Comparison of ENCODE assay signal across 8 cellular contexts in genomic region chr9:130927995-130928900, GRCh38. TPM values are rescaled to one million over a fixed set of nuclear protein-coding genes. Genes with fewer than 3 reads are reported as not detected.
DNase-seq lines count a peak whose midpoint lies in the region; ATAC-seq and TF ChIP-seq lines count a peak whose summit lies in the region.

No MANE protein-coding gene starts in this region.

- H3K4me3 Mint-ChIP-seq in mesothelial cell of epicardium, result no peak overlapping the region
- no peak overlapping the region for H3K4me3 Mint-ChIP-seq in Caco-2 (ENCODE audit: unreplicated experiment)
- no peak overlapping the region for H3K4me3 Mint-ChIP-seq in activated CD8-positive, alpha-beta memory T cell treated with anti-CD3 and anti-CD28 coated beads, Interleukin-2, amount 10 ng/mL, durations not matched to agents 7 days and 5 days

- BruUV-seq in Caco-2 (replicated peaks; lab: Mats Ljungman, UMichigan), result no TSS peak

- POLR2A ChIA-PET in Caco-2 (lab: Charles Lee), result interaction anchor here (0.6 kb wide), 1 partner anchor 23 kb away, joined by 8 read pairs; no protein-coding TSS in a partner anchor

- H3K4me1 Mint-ChIP-seq in mesothelial cell of epicardium (peaks cover 24% of the 10 kb centered on the region), Caco-2 (ENCODE audit: low read depth, unreplicated experiment) (no peaks in the 10 kb centered on the region)
- H3K4me1 Mint-ChIP-seq in activated CD8-positive, alpha-beta memory T cell treated with anti-CD3 and anti-CD28 coated beads, Interleukin-2, amount 10 ng/mL, durations not matched to agents 7 days and 5 days, result no peaks in the 10 kb centered on the region

- no peaks in the 10 kb centered on the region for H3K36me3 Mint-ChIP-seq in mesothelial cell of epicardium
- H3K36me3 Mint-ChIP-seq in Caco-2 (ENCODE audit: insufficient read depth, unreplicated experiment), result no peaks in the 10 kb centered on the region
- H3K36me3 Mint-ChIP-seq in activated CD8-positive, alpha-beta memory T cell treated with anti-CD3 and anti-CD28 coated beads, Interleukin-2, amount 10 ng/mL, durations not matched to agents 7 days and 5 days, result no peaks in the 10 kb centered on the region

- H3K9me3 Mint-ChIP-seq in mesothelial cell of epicardium, result no peaks in the 10 kb centered on the region
- no peaks in the 10 kb centered on the region for H3K9me3 Mint-ChIP-seq in Caco-2 (ENCODE audit: unreplicated experiment)
- H3K9me3 Mint-ChIP-seq in activated CD8-positive, alpha-beta memory T cell treated with anti-CD3 and anti-CD28 coated beads, Interleukin-2, amount 10 ng/mL, durations not matched to agents 7 days and 5 days (ENCODE audit: low read depth), result no peaks in the 10 kb centered on the region

- no peak for TF ChIP-seq POLR2A in adrenal gland (IDR thresholded peaks at IDR 0.05)

- peak overlapping the region in 1 of 5 donors; percentile 45 for H3K27ac ChIP-seq in adrenal gland

- H3K4me3 ChIP-seq in adrenal gland (peak overlapping the region in 1 of 4 donors; percentile 3), Caco-2 (ENCODE audit: low read depth, low read length) (no peak overlapping the region)

- peak; percentile 41 for ATAC-seq in HG03103 (IDR thresholded peaks at IDR 0.05; ENCODE audit: low read depth, unreplicated experiment)
- no peak for ATAC-seq in activated CD8-positive, alpha-beta memory T cell treated with anti-CD3 and anti-CD28 coated beads, Interleukin-2, amount 10 ng/mL, durations not matched to agents 7 days and 5 days

- intact Hi-C loops in adrenal gland (cut with DNase I) (no loop called here), Caco-2 (cut with micrococcal nuclease; ENCODE audit: unreplicated experiment) (no loop called here)

- H3K4me1 ChIP-seq in adrenal gland (replicated peaks in 1 of 2), result peaks cover 10 to 15% of the 10 kb centered on the region in 2 donors
- H3K4me1 ChIP-seq in Caco-2, result peaks cover 4% of the 10 kb centered on the region; the same call in 1 of the 2 replicates

- WGBS in adrenal gland, 4 donors, result 33 to 40% (median 35%) methylated on average over 8 to 14 of the region's 14 CpGs

- H3K27ac Mint-ChIP-seq in mesothelial cell of epicardium, result peak overlapping the region; percentile 85
- no peak overlapping the region for H3K27ac Mint-ChIP-seq in Caco-2 (ENCODE audit: unreplicated experiment)
- H3K27ac Mint-ChIP-seq in activated CD8-positive, alpha-beta memory T cell treated with anti-CD3 and anti-CD28 coated beads, Interleukin-2, amount 10 ng/mL, durations not matched to agents 7 days and 5 days, result no peak overlapping the region

- CTCF ChIA-PET in Caco-2 (lab: Charles Lee), result no interaction called here
- CTCF ChIA-PET in activated CD8-positive, alpha-beta memory T cell treated with anti-CD3 and anti-CD28 coated beads, Interleukin-2, amount 10 ng/mL, durations not matched to agents 7 days and 5 days (lab: Charles Lee), result interaction anchor here (1.2 kb wide), 1 partner anchor 17 kb away, joined by 3 read pairs; no protein-coding TSS in a partner anchor

- no peak for TF ChIP-seq CTCF in adrenal gland (IDR thresholded peaks at IDR 0.05)
- no peak for TF ChIP-seq CTCF in mesothelial cell of epicardium (IDR thresholded peaks at IDR 0.05; ENCODE audit: unreplicated experiment)
- no peak for TF ChIP-seq CTCF in Caco-2 (IDR thresholded peaks at IDR 0.05; ENCODE audit: insufficient read depth in 1 of 2, low read depth in 1 of 2, low read length in 1 of 2, severe bottlenecking in 1 of 2, unreplicated experiment in 1 of 2)

- H3K9me3 ChIP-seq in adrenal gland (replicated peaks in 1 of 3) (no peaks in the 10 kb centered on the region), Caco-2 (no peaks in the 10 kb centered on the region)

- H3K27me3 Mint-ChIP-seq in mesothelial cell of epicardium (ENCODE audit: low read depth), result peaks cover 3% of the 10 kb centered on the region
- H3K27me3 Mint-ChIP-seq in Caco-2 (ENCODE audit: insufficient read depth, unreplicated experiment), result peaks cover 8% of the 10 kb centered on the region
- H3K27me3 Mint-ChIP-seq in activated CD8-positive, alpha-beta memory T cell treated with anti-CD3 and anti-CD28 coated beads, Interleukin-2, amount 10 ng/mL, durations not matched to agents 7 days and 5 days, result peaks cover 22% of the 10 kb centered on the region

- H3K27me3 ChIP-seq in adrenal gland (no peaks in the 10 kb centered on the region), Caco-2 (replicated peaks; ENCODE audit: control insufficient read depth, insufficient read depth, low read length) (no peaks in the 10 kb centered on the region; the same call in 1 of the 2 replicates)

- H3K36me3 ChIP-seq in adrenal gland (replicated peaks in 1 of 2) (no peaks in the 10 kb centered on the region), Caco-2 (ENCODE audit: control insufficient read depth, insufficient read depth, low read length) (no peaks in the 10 kb centered on the region)

- peak; percentile 88 for DNase-seq in ELR (ENCODE audit: low read depth)
- peak; percentile 78 to 91 (median 84) for DNase-seq in adrenal gland
- peak in 1 of 2 experiments; percentile 67 for DNase-seq in mesothelial cell of epicardium (ENCODE audit: low spot score in 2 of 2, unreplicated experiment in 2 of 2)
- DNase-seq in Caco-2, result no peak
- no peak for DNase-seq in activated CD8-positive, alpha-beta memory T cell treated with anti-CD3 and anti-CD28 coated beads, Interleukin-2, amount 10 ng/mL, durations not matched to agents 7 days and 5 days
- DNase-seq in NCI-H128 (lab: John Stamatoyannopoulos, UW; ENCODE audit: unreplicated experiment), result no peak
- no peak for DNase-seq in cortex of kidney (lab: John Stamatoyannopoulos, UW)

RNA-seq across cellular contexts. Expression of gene FIBCD1, which starts 10.8 kb away (rescaled TPM):
- total RNA-seq in adrenal gland, result 10 to 100 TPM in 6 of 8 donors, 1 to 10 TPM in 2; 1.5 to 25.7 (median 18.3) TPM
- polyA plus RNA-seq in adrenal gland, result 10 to 100 TPM in 2 of 3 donors, under 1 TPM in 1; 0.11 to 55.7 (median 26.6) TPM
- total RNA-seq in mesothelial cell of epicardium, result 1.5 to 2.2 TPM (median 1.8 TPM) in 3 replicates
- total RNA-seq in Caco-2 (2022), result not detected in 2 replicates
- not detected for total RNA-seq in activated CD8-positive, alpha-beta memory T cell treated with anti-CD3 and anti-CD28 coated beads, Interleukin-2, amount 10 ng/mL, durations not matched to agents 7 days and 5 days

RNA-seq across cellular contexts. Expression of gene QRFP, which starts 31.6 kb away (rescaled TPM):
- not detected for total RNA-seq in adrenal gland
- not detected for polyA plus RNA-seq in adrenal gland
- not detected in 3 replicates for total RNA-seq in mesothelial cell of epicardium
- not detected in 2 replicates for total RNA-seq in Caco-2 (2022)
- not detected for total RNA-seq in activated CD8-positive, alpha-beta memory T cell treated with anti-CD3 and anti-CD28 coated beads, Interleukin-2, amount 10 ng/mL, durations not matched to agents 7 days and 5 days

Comparison
In these comparisons a context has a peak if more than half of its experiments do, and no peak if none do; other contexts are left out.
1. DNase-seq: peak in ELR (single experiment) and adrenal gland (7 of 7); none in Caco-2 (0 of 2), activated CD8-positive, alpha-beta memory T cell treated with anti-CD3 and anti-CD28 coated beads, Interleukin-2, amount 10 ng/mL, durations not matched to agents 7 days and 5 days (single experiment), NCI-H128 (single experiment) and cortex of kidney (single experiment).